ENCODE assay signal across 8 cellular contexts in genomic region chr1:11262171-11263049, GRCh38. TPM values are rescaled to one million over a fixed set of nuclear protein-coding genes. Genes with fewer than 3 reads are reported as not detected.
A peak's percentile ranks its signal among the peaks of the same experiment; 100 is the strongest.
DNase-seq lines count a peak whose midpoint lies in the region; ATAC-seq and TF ChIP-seq lines count a peak whose summit lies in the region.

Gene MTOR (minus strand): TSS chr1:11262551. CDS start chr1:11259409, 3,142 bp downstream.

- H3K79me2 ChIP-seq in DND-41 (ENCODE audit: insufficient read depth, low read length) (peaks cover 29% of the 10 kb centered on the region), KMS-11 (ENCODE audit: insufficient read depth, low read depth) (peaks cover 22% of the 10 kb centered on the region; the same call in 1 of the 2 replicates)

- H3K9me3 ChIP-seq in DND-41 (ENCODE audit: insufficient read depth, low read length, severe bottlenecking), result no peaks in the 10 kb centered on the region
- no peaks in the 10 kb centered on the region for H3K9me3 ChIP-seq in Peyer's patch
- no peaks in the 10 kb centered on the region for H3K9me3 ChIP-seq in muscle layer of colon (ENCODE audit: low read length)

- peak within 1 kb of the TSS; percentile 77 to 78 for H3K4me3 ChIP-seq in DND-41 (ENCODE audit: low read depth in 1 of 2, low read length in 2 of 2)
- H3K4me3 ChIP-seq in KMS-11 (IDR thresholded peaks at IDR 0.05; ENCODE audit: insufficient read depth, low read depth, low read length), result peak within 1 kb of the TSS; percentile 46
- H3K4me3 ChIP-seq in Peyer's patch, result peak within 1 kb of the TSS; percentile 72 to 98 (median 95)
- H3K4me3 ChIP-seq in muscle layer of colon (ENCODE audit: low read depth in 1 of 2, low read length in 2 of 2), result peak within 1 kb of the TSS; percentile 88 to 93

- peak within 1 kb of the TSS; percentile 70 for H3K4me2 ChIP-seq in DND-41 (ENCODE audit: insufficient read depth, low read length)
- H3K4me2 ChIP-seq in KMS-11, result peak within 1 kb of the TSS; percentile 100

- TF ChIP-seq POLR2A in Peyer's patch (IDR thresholded peaks at IDR 0.05), result peak; percentile 48 to 53

- H4K20me1 ChIP-seq in DND-41 (ENCODE audit: insufficient read depth, low read length) (no peaks in the 10 kb centered on the region), KMS-11 (ENCODE audit: insufficient read depth) (no peaks in the 10 kb centered on the region)

- DNase-seq in DND-41 (peak; percentile 100), Peyer's patch (peak; percentile 96 to 100 (median 99))
- DNase-seq in activated T-cell treated with anti-CD3 and anti-CD28 coated beads, Interleukin-2, amount 50 U/mL, for 48 hours, result peak; percentile 97
- DNase-seq in stimulated activated CD8-positive, alpha-beta memory T cell treated with anti-CD3 and anti-CD28 coated beads, Interleukin-7, amount 100 ng/mL, for 24 hours (ENCODE audit: low read depth), result peak; percentile 91

- ATAC-seq in DND-41 (ENCODE audit: insufficient read depth, low read depth) (peak; percentile 96), GM21737 (IDR thresholded peaks at IDR 0.05; ENCODE audit: unreplicated experiment) (peak; percentile 97), esophagus mucosa (peak; percentile 99)

- peak; percentile 44 for TF ChIP-seq CTCF in DND-41 (IDR thresholded peaks at IDR 0.05; ENCODE audit: borderline replicate concordance, extremely low read depth, low read length, poor library complexity, severe bottlenecking)
- peak; percentile 35; the same call in 1 of the 2 replicates for TF ChIP-seq CTCF in KMS-11 (conservative IDR thresholded peaks at IDR 0.05; ENCODE audit: low read depth, low read length)
- peak in 2 of 6 experiments; percentile 6 to 25 for TF ChIP-seq CTCF in Peyer's patch (IDR thresholded peaks at IDR 0.05)

- H3K36me3 ChIP-seq in DND-41 (ENCODE audit: insufficient read depth, low read length) (peaks cover 24% of the 10 kb centered on the region), KMS-11 (ENCODE audit: insufficient read depth) (no peaks in the 10 kb centered on the region; the same call in 1 of the 2 replicates), Peyer's patch (peaks cover 0 to 18% (median 0%) of the 10 kb centered on the region in 3 donors), muscle layer of colon (ENCODE audit: insufficient read depth, low read length) (peaks cover 14% of the 10 kb centered on the region)

- H3K4me1 ChIP-seq in DND-41 (ENCODE audit: insufficient read depth, low read length) (peaks cover 20% of the 10 kb centered on the region), KMS-11 (ENCODE audit: low read depth, poor library complexity, severe bottlenecking) (peaks cover 15% of the 10 kb centered on the region), Peyer's patch (peaks cover 0 to 12% (median 2%) of the 10 kb centered on the region in 4 donors), muscle layer of colon (ENCODE audit: insufficient read depth, low read length) (peaks cover 13% of the 10 kb centered on the region)

- H2AFZ ChIP-seq in DND-41 (ENCODE audit: low read depth, low read length) (peak within 1 kb of the TSS; percentile 82), KMS-11 (ENCODE audit: low read depth) (peak within 1 kb of the TSS; percentile 70)

- H3K9ac ChIP-seq in DND-41 (ENCODE audit: low read depth, low read length) (peak within 1 kb of the TSS; percentile 81), KMS-11 (peak within 1 kb of the TSS; percentile 53; the same call in 1 of the 2 replicates), muscle layer of colon (ENCODE audit: low read length) (peak within 1 kb of the TSS; percentile 81)

- H3K27ac ChIP-seq in DND-41 (ENCODE audit: low read length) (peak within 1 kb of the TSS; percentile 75), KMS-11 (no peak within 1 kb of the TSS), Peyer's patch (peak within 1 kb of the TSS; percentile 63 to 89 (median 83)), muscle layer of colon (ENCODE audit: low read depth, low read length) (peak within 1 kb of the TSS; percentile 82)

- no peaks in the 10 kb centered on the region for H3K27me3 ChIP-seq in DND-41 (ENCODE audit: insufficient read depth, low read length, poor library complexity)
- H3K27me3 ChIP-seq in KMS-11 (ENCODE audit: insufficient read depth, low read depth), result no peaks in the 10 kb centered on the region
- H3K27me3 ChIP-seq in Peyer's patch, result no peaks in the 10 kb centered on the region
- no peaks in the 10 kb centered on the region for H3K27me3 ChIP-seq in muscle layer of colon (ENCODE audit: control insufficient read depth in 1 of 2, insufficient read depth in 2 of 2, low read length in 2 of 2)

RNA-seq across cellular contexts. Expression of gene MTOR, which starts in this region (rescaled TPM):
- total RNA-seq in Peyer's patch (10 to 100 TPM; 32.8 to 66.8 (median 48.2) TPM), esophagus mucosa (24.0 TPM)
